ENCODE assay signal across 8 cellular contexts in genomic region chr4:73127839-73128448, GRCh38. TPM values are rescaled to one million over a fixed set of nuclear protein-coding genes. Genes with fewer than 3 reads are reported as not detected.
A peak's percentile ranks its signal among the peaks of the same experiment; 100 is the strongest.
DNase-seq lines count a peak whose midpoint lies in the region; ATAC-seq and TF ChIP-seq lines count a peak whose summit lies in the region.

No MANE protein-coding gene starts in this region.

- ATAC-seq in HG03108 (IDR thresholded peaks at IDR 0.05; ENCODE audit: unreplicated experiment) (no peak), HG02571 (IDR thresholded peaks at IDR 0.05; ENCODE audit: unreplicated experiment) (no peak)

- peak; percentile 20 for TF ChIP-seq CTCF in foreskin fibroblast (IDR thresholded peaks at IDR 0.05; ENCODE audit: low read depth, low read length)

- in situ Hi-C loops in HAP-1 (cut with MboI; ENCODE audit: low sequenced_read_pairs) = no loop called here

- no peaks in the 10 kb centered on the region for H3K27me3 ChIP-seq in HAP-1 (ENCODE audit: low read depth)

- H3K36me3 ChIP-seq in HAP-1 (replicated peaks) = peaks cover 27% of the 10 kb centered on the region

- no peaks in the 10 kb centered on the region for H3K9me3 ChIP-seq in HAP-1

- DNase-seq in EH (ENCODE audit: low read depth) = peak; percentile 30
- peak; percentile 29 to 35 for DNase-seq in HAP-1 (ENCODE audit: low spot score in 2 of 2)
- peak; percentile 4 for DNase-seq in SK-N-DZ (ENCODE audit: low spot score)
- DNase-seq in foreskin fibroblast = peak in 1 of 2 donors; percentile 17
- DNase-seq in stromal cell of bone marrow (ENCODE audit: low read depth) = peak; percentile 0
- DNase-seq in activated effector memory CD4-positive, alpha-beta T cell treated with anti-CD3 and anti-CD28 coated beads, Interleukin-2, amount 50 U/mL, for 16 hours = no peak

- peaks cover 21% of the 10 kb centered on the region for H3K4me1 ChIP-seq in HAP-1

- no peak overlapping the region for H3K4me3 ChIP-seq in HAP-1
- no peak overlapping the region for H3K4me3 ChIP-seq in foreskin fibroblast (ENCODE audit: low read depth in 1 of 2, low read length in 2 of 2)

RNA-seq across cellular contexts. Expression of gene COX18, which starts 58.4 kb away (rescaled TPM):
- polyA plus RNA-seq in SK-N-DZ (2014; cell fraction: cytosol; rRNA removed) = 17.7 and 18.3 TPM in 2 replicates
- 14.5 and 18.5 TPM in 2 replicates for polyA plus RNA-seq in SK-N-DZ (2014; cell fraction: nucleus; rRNA removed)
